ENCODE assay signal across 22 cellular contexts in the genomic region with DNA sequence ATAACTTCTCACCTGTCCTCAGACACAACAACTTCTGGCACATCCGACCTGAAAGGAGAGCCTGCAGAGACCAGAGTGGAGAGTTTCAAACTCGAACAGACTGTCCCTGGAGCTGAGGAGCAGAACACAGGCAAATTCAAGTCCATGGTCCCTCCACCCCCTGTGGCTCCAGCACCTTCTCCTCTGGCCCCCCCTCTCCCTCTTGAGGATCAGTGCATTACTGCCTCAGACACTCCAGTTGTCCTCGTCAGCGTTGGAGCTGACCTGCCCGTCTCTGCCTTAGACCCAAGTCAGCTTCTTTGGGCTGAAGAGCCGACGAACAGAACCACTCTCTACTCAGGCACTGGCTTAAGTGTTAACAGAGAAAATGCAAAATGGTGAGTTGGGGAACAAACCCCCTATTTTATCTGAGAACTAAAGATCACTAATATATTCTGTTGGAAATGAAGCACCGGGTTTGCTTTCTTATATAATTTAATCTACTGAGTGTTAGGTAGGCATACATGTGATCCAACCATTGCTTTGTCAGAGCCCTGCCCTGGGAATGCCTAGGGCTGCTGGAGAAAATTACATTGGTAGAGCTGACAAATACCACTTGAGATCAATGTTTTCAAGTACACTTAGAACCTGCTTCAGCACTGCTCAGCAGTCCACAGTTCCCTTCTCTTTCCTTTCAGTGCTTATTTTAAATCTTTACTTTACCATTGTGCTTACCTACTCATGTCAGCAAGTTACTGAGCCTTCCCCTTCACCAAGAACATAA.
"Had no signal": no experiment of that assay in that cellular context is flagged by ENCODE, and none has a peak within 500 bp of the region (broad histone marks: within the 10 kb centered on the region; RNA-seq: fewer than 3 reads in every experiment).

No MANE protein-coding gene starts in this region.

- DNase-seq: cerebellar nuclear complex; colonic mucosa; dermis blood vessel endothelial cell; effector CD4-positive, alpha-beta T cell; gastrocnemius medialis; heart right ventricle; hypothalamus; kidney glomerular epithelial cell; natural killer cell; occipital lobe; right lobe of liver; stimulated activated CD4-positive, alpha-beta T cell treated with anti-CD3 and anti-CD28 coated beads, Interleukin-4, amount 100 ng/mL, for 1 hour; stimulated activated CD8-positive, alpha-beta memory T cell treated with anti-CD3 and anti-CD28 coated beads, Interleukin-4, amount 100 ng/mL, for 48 hours had no signal

- H3K27ac ChIP-seq: colonic mucosa, gastrocnemius medialis, heart right ventricle, neural progenitor cell, parathyroid adenoma, prostate gland, right lobe of liver, tibial nerve had no signal

- ATAC-seq: esophagus mucosa; gastrocnemius medialis; natural killer cell; right lobe of liver; stimulated activated memory B cell treated with anti-CD40 and anti-IgM and Interleukin-4, amounts not matched to agents 10 μg/mL and 1 μg/mL and 100 μg/mL, for 72 hours had no signal

- H3K4me1 Mint-ChIP-seq: memory B cell; mesothelial cell of epicardium; natural killer cell; neural progenitor cell; stimulated activated memory B cell treated with anti-CD40 and anti-IgM and Interleukin-4, amounts not matched to agents 10 μg/mL and 1 μg/mL and 100 μg/mL, for 72 hours had no signal

- H3K9me3 ChIP-seq: colonic mucosa, gastrocnemius medialis, heart right ventricle, prostate gland, right lobe of liver, tibial nerve had no signal

- H3K36me3 ChIP-seq: colonic mucosa, neural progenitor cell had no signal

- H3K4me3 Mint-ChIP-seq: memory B cell; mesothelial cell of epicardium; natural killer cell; neural progenitor cell; stimulated activated memory B cell treated with anti-CD40 and anti-IgM and Interleukin-4, amounts not matched to agents 10 μg/mL and 1 μg/mL and 100 μg/mL, for 72 hours; stimulated activated naive CD8-positive, alpha-beta T cell treated with anti-CD3 and anti-CD28 coated beads, Interleukin-15, Interleukin-2, amounts not matched to agents 100 ng/mL and 50 ng/mL, for 24 hours had no signal

- H3K4me1 ChIP-seq: colonic mucosa, gastrocnemius medialis, neural progenitor cell, parathyroid adenoma, prostate gland, right lobe of liver had no signal

- H3K27ac Mint-ChIP-seq: memory B cell; mesothelial cell of epicardium; natural killer cell; neural progenitor cell; stimulated activated memory B cell treated with anti-CD40 and anti-IgM and Interleukin-4, amounts not matched to agents 10 μg/mL and 1 μg/mL and 100 μg/mL, for 72 hours; stimulated activated naive CD8-positive, alpha-beta T cell treated with anti-CD3 and anti-CD28 coated beads, Interleukin-15, Interleukin-2, amounts not matched to agents 100 ng/mL and 50 ng/mL, for 24 hours had no signal

- H3K27me3 ChIP-seq: colonic mucosa, gastrocnemius medialis, heart right ventricle, neural progenitor cell, right lobe of liver, tibial nerve had no signal

- H3K4me3 ChIP-seq: colonic mucosa, gastrocnemius medialis, heart right ventricle, neural progenitor cell, prostate gland, right lobe of liver, tibial nerve had no signal

- H3K9me3 Mint-ChIP-seq: memory B cell; natural killer cell; neural progenitor cell; stimulated activated memory B cell treated with anti-CD40 and anti-IgM and Interleukin-4, amounts not matched to agents 10 μg/mL and 1 μg/mL and 100 μg/mL, for 72 hours; stimulated activated naive CD8-positive, alpha-beta T cell treated with anti-CD3 and anti-CD28 coated beads, Interleukin-15, Interleukin-2, amounts not matched to agents 100 ng/mL and 50 ng/mL, for 24 hours had no signal

- H3K36me3 Mint-ChIP-seq: natural killer cell had no signal

- H3K27me3 Mint-ChIP-seq: memory B cell; stimulated activated memory B cell treated with anti-CD40 and anti-IgM and Interleukin-4, amounts not matched to agents 10 μg/mL and 1 μg/mL and 100 μg/mL, for 72 hours; stimulated activated naive CD8-positive, alpha-beta T cell treated with anti-CD3 and anti-CD28 coated beads, Interleukin-15, Interleukin-2, amounts not matched to agents 100 ng/mL and 50 ng/mL, for 24 hours had no signal
